Comparison of ENCODE assay signal across 9 cellular contexts in the genomic region with DNA sequence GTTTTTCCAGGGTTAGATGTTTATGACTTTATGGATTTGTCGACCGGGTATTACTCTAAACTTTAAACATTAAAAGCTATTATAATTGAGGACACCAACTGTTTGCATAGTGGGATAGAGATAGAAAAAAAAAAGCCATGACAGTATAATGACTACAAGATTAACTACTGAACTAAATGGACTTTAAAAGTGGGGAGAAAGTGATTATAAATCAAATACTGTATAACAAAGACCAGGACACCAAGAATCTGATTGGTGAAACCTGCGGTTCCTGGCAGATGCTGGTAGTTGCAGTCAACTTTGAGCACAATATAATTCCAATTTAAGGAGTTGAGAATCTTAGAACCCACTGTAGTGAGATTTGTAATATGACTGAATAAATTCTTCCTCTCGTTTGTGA. TPM values are rescaled to one million over a fixed set of nuclear protein-coding genes. Genes with fewer than 3 reads are reported as not detected.
A peak's percentile ranks its signal among the peaks of the same experiment; 100 is the strongest.
DNase-seq lines count a peak whose midpoint lies in the region; ATAC-seq and TF ChIP-seq lines count a peak whose summit lies in the region.
"Had no signal": no experiment of that assay in that cellular context is flagged by ENCODE, and none has a peak within 500 bp of the region (broad histone marks: within the 10 kb centered on the region; RNA-seq: fewer than 3 reads in every experiment).

No MANE protein-coding gene starts in this region.

- no peak overlapping the region for H3K27ac ChIP-seq in SJSA1
- peak overlapping the region; percentile 47 for H3K27ac ChIP-seq in fibroblast of lung (ENCODE audit: insufficient read depth, low read length)
- H3K27ac ChIP-seq in rectal smooth muscle tissue (ENCODE audit: low read depth, low read length) = no peak overlapping the region

- ATAC-seq in GM18511 (IDR thresholded peaks at IDR 0.05; ENCODE audit: unreplicated experiment) (no peak), GM18502 (IDR thresholded peaks at IDR 0.05; ENCODE audit: poor library complexity, unreplicated experiment) (no peak)

- peaks cover 22% of the 10 kb centered on the region for H3K4me1 ChIP-seq in SJSA1 (replicated peaks)
- H3K4me1 ChIP-seq in fibroblast of lung (ENCODE audit: control insufficient read depth, extremely low read depth, insufficient read depth, low read length) = peaks cover 11% of the 10 kb centered on the region
- H3K4me1 ChIP-seq in rectal smooth muscle tissue (ENCODE audit: control insufficient read depth, insufficient read depth, low read length) = peaks cover 6% of the 10 kb centered on the region

- H4K20me1 ChIP-seq in fibroblast of lung (ENCODE audit: control insufficient read depth, extremely low read depth, insufficient read depth, low read length) = no peaks in the 10 kb centered on the region

- H3K9ac ChIP-seq in fibroblast of lung (ENCODE audit: insufficient read depth, low read length) (peak overlapping the region; percentile 32), rectal smooth muscle tissue (ENCODE audit: low read length) (no peak overlapping the region)

- H3K4me2 ChIP-seq in fibroblast of lung (ENCODE audit: extremely low read depth, insufficient read depth, low read length) = peak overlapping the region; percentile 87

- H3K36me3 ChIP-seq in SJSA1 = peaks cover 34% of the 10 kb centered on the region
- no peaks in the 10 kb centered on the region for H3K36me3 ChIP-seq in fibroblast of lung (ENCODE audit: control insufficient read depth, insufficient read depth, low read length)
- H3K36me3 ChIP-seq in rectal smooth muscle tissue (ENCODE audit: control insufficient read depth, insufficient read depth, low read length) = no peaks in the 10 kb centered on the region

- peaks cover 73% of the 10 kb centered on the region for H3K79me2 ChIP-seq in fibroblast of lung (ENCODE audit: control insufficient read depth, insufficient read depth, low read length)

- no peaks in the 10 kb centered on the region for H3K27me3 ChIP-seq in SJSA1 (replicated peaks)
- H3K27me3 ChIP-seq in fibroblast of lung (ENCODE audit: control insufficient read depth, insufficient read depth, low read length) = no peaks in the 10 kb centered on the region
- H3K27me3 ChIP-seq in rectal smooth muscle tissue (ENCODE audit: control insufficient read depth, insufficient read depth, low read length) = no peaks in the 10 kb centered on the region

- TF ChIP-seq CTCF in GM12865 (IDR thresholded peaks at IDR 0.05; ENCODE audit: insufficient read depth, low read depth, low read length, missing control alignments) (no peak), fibroblast of lung (conservative IDR thresholded peaks at IDR 0.05 in 1 of 2, IDR thresholded peaks at IDR 0.05 in 1 of 2; ENCODE audit: low read depth in 1 of 2, low read length in 2 of 2) (no peak)

- no peak for DNase-seq in GM12865 (ENCODE audit: low read depth)
- DNase-seq in SJSA1 (ENCODE audit: low read depth in 1 of 2, low spot score in 2 of 2) = no peak
- peak in 1 of 2 donors; percentile 36 for DNase-seq in fibroblast of lung (ENCODE audit: low read depth in 2 of 2)
- no peak for DNase-seq in NCI-H128 (lab: John Stamatoyannopoulos, UW; ENCODE audit: unreplicated experiment)
- DNase-seq in GM19240 (ENCODE audit: insufficient read length, low spot score) = no peak
- DNase-seq: GOT3 had no signal

- H2AFZ ChIP-seq in fibroblast of lung (ENCODE audit: low read length) = no peak overlapping the region

- peak overlapping the region; percentile 62 for H3K4me3 ChIP-seq in GM12865 (ENCODE audit: low read depth, low read length)
- H3K4me3 ChIP-seq in SJSA1 = peak overlapping the region; percentile 86
- H3K4me3 ChIP-seq in fibroblast of lung (replicated peaks in 1 of 4; ENCODE audit: control extremely low read depth in 1 of 4, insufficient read depth in 1 of 4, low read depth in 3 of 4, low read length in 4 of 4) = peak overlapping the region; percentile 75 to 99 (median 90)
- H3K4me3 ChIP-seq in rectal smooth muscle tissue (ENCODE audit: low read length) = peak overlapping the region; percentile 95

- no peaks in the 10 kb centered on the region for H3K9me3 ChIP-seq in SJSA1 (replicated peaks)
- no peaks in the 10 kb centered on the region for H3K9me3 ChIP-seq in fibroblast of lung (ENCODE audit: control insufficient read depth, insufficient read depth, low read depth, low read length)

RNA-seq across cellular contexts. Expression of gene CRKL, which starts 2.5 kb away (rescaled TPM):
- total RNA-seq in SJSA1 (2014; rRNA removed; shearing (Covaris generic)) = 49.0 and 53.9 TPM in 2 replicates
- total RNA-seq in fibroblast of lung = 39.8 and 45.1 TPM in 2 replicates
- polyA plus RNA-seq in fibroblast of lung = 23.8 and 26.0 TPM in 2 replicates
- polyA plus RNA-seq in fibroblast of lung (2012) = 23.9 and 24.4 TPM in 2 replicates
- polyA minus RNA-seq in fibroblast of lung (ENCODE audit: low replicate concordance) = 31.1 and 39.1 TPM in 2 replicates

RNA-seq across cellular contexts. Expression of gene AIFM3, which starts 47.3 kb away (rescaled TPM):
- total RNA-seq in SJSA1 (2014; rRNA removed; shearing (Covaris generic)) = not detected in 2 replicates
- 1.3 and 2.0 TPM in 2 replicates for total RNA-seq in fibroblast of lung
- polyA plus RNA-seq in fibroblast of lung = 0.14 and 0.15 TPM in 2 replicates
- 0.10 and 0.55 TPM in 2 replicates for polyA plus RNA-seq in fibroblast of lung (2012)
- polyA minus RNA-seq in fibroblast of lung (ENCODE audit: low replicate concordance) = 0.52 and 1.4 TPM in 2 replicates
